Comparison of ENCODE assay signal across 22 cellular contexts in the genomic region with DNA sequence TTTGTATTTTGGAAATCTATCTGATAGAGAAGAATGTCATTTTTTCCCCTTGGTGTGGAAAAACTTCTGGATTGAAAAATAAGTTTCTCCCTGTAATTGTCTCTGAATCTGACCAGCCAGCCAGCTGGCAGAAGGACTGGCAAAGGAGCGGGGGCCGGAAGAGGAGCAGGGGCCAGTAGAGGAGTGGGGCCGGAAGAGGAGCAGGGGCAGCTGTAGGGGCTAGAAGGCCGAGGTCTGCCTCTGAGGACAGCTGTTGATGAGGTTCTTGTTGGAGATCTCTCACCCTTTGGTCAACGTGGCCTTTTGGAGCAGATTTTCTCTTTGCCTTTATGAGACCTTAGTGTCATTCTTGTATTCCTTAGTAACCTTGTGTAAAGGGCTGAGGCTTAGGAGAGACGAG.
DNase-seq lines count a peak whose midpoint lies in the region; ATAC-seq and TF ChIP-seq lines count a peak whose summit lies in the region.
"Had no signal": no experiment of that assay in that cellular context is flagged by ENCODE, and none has a peak within 500 bp of the region (broad histone marks: within the 10 kb centered on the region; RNA-seq: fewer than 3 reads in every experiment).

No MANE protein-coding gene starts in this region.

- H2BK15ac ChIP-seq in neuronal stem cell (ENCODE audit: low read length) = no peak overlapping the region

- no peak overlapping the region for H3K14ac ChIP-seq in neuronal stem cell (ENCODE audit: low read length)

- H2AFZ ChIP-seq in neuronal stem cell (ENCODE audit: low read length) = no peak overlapping the region

- no peak overlapping the region for H3K4me2 ChIP-seq in neuronal stem cell (ENCODE audit: insufficient read depth, low read length, poor library complexity, severe bottlenecking)

- H3K4me3 Mint-ChIP-seq in Calu3 (ENCODE audit: low read depth, unreplicated experiment) = no peak overlapping the region
- H3K4me3 Mint-ChIP-seq in activated T-helper 17 cell treated with anti-CD3 and anti-CD28 coated beads, Interleukin-2, amount 50 U/mL, for 72 hours = no peak overlapping the region
- H3K4me3 Mint-ChIP-seq: CD4-positive, alpha-beta memory T cell; mesothelial cell of epicardium had no signal

- ATAC-seq in activated T-helper 17 cell treated with anti-CD3 and anti-CD28 coated beads, Interleukin-2, amount 50 U/mL, for 72 hours (replicated peaks) = no peak
- ATAC-seq: naive thymus-derived CD8-positive, alpha-beta T cell had no signal

- H3K4me1 Mint-ChIP-seq in Calu3 (ENCODE audit: low read depth, unreplicated experiment) = peaks cover 31% of the 10 kb centered on the region
- peaks cover 30% of the 10 kb centered on the region for H3K4me1 Mint-ChIP-seq in activated T-helper 17 cell treated with anti-CD3 and anti-CD28 coated beads, Interleukin-2, amount 50 U/mL, for 72 hours

- TF ChIP-seq CTCF in Calu3 (IDR thresholded peaks at IDR 0.05; ENCODE audit: unreplicated experiment) (no peak), testis (IDR thresholded peaks at IDR 0.05) (no peak)

- H3K27me3 Mint-ChIP-seq in Calu3 (ENCODE audit: unreplicated experiment) = no peaks in the 10 kb centered on the region
- no peaks in the 10 kb centered on the region for H3K27me3 Mint-ChIP-seq in activated T-helper 17 cell treated with anti-CD3 and anti-CD28 coated beads, Interleukin-2, amount 50 U/mL, for 72 hours
- H3K27me3 Mint-ChIP-seq: CD4-positive, alpha-beta memory T cell; naive thymus-derived CD8-positive, alpha-beta T cell had no signal

- DNase-seq in DMS53 treated with DMSO at 0.1 percent for 48 hours (lab: John Stamatoyannopoulos, UW; ENCODE audit: unreplicated experiment) = peak; percentile 76
- peak; percentile 54 for DNase-seq in NCI-H146 treated with DMSO at 0.1 percent for 48 hours (lab: John Stamatoyannopoulos, UW; ENCODE audit: unreplicated experiment)
- DNase-seq in SHP77 (lab: John Stamatoyannopoulos, UW) = peak; percentile 78 to 88
- DNase-seq in neuronal stem cell (ENCODE audit: low spot score) = no peak
- no peak for DNase-seq in Calu3
- no peak for DNase-seq in testis
- DNase-seq in dedifferentiated amniotic fluid mesenchymal stem cell (ENCODE audit: extremely low spot score) = no peak
- DNase-seq: activated CD4-positive, alpha-beta T cell treated with anti-CD3 and anti-CD28 coated beads for 4 hours; activated gamma-delta T cell treated with Interleukin-2 at 50 U/mL for 16 hours; activated T-cell treated with anti-CD3 and anti-CD28 coated beads, Interleukin-2, amount 50 U/mL, for 1 hour; CD4-positive, alpha-beta memory T cell; GF-D8; glutamatergic neuron; islet precursor cell; KBM-7; NCI-H226; trophoblast cell had no signal

- no peak overlapping the region for H4K8ac ChIP-seq in neuronal stem cell (ENCODE audit: low read depth, low read length)

- H3K4me3 ChIP-seq in neuronal stem cell (ENCODE audit: low read length in 2 of 2) = no peak overlapping the region
- no peak overlapping the region for H3K4me3 ChIP-seq in testis

- peak overlapping the region; percentile 37 for H3K23ac ChIP-seq in neuronal stem cell (ENCODE audit: low read depth, low read length, poor library complexity)

- no TSS peak for BruUV-seq in Calu3 (replicated peaks; lab: Mats Ljungman, UMichigan)

- H3K4me1 ChIP-seq in neuronal stem cell (ENCODE audit: control insufficient read depth in 2 of 2, insufficient read depth in 1 of 2, low read depth in 1 of 2, low read length in 2 of 2) (peaks cover 2 to 7% of the 10 kb centered on the region in 2 donors), testis (peaks cover 34% of the 10 kb centered on the region)

- H3K27ac Mint-ChIP-seq in Calu3 (ENCODE audit: unreplicated experiment) = no peak overlapping the region
- no peak overlapping the region for H3K27ac Mint-ChIP-seq in activated T-helper 17 cell treated with anti-CD3 and anti-CD28 coated beads, Interleukin-2, amount 50 U/mL, for 72 hours
- H3K27ac Mint-ChIP-seq: mesothelial cell of epicardium had no signal

- H3K27me3 ChIP-seq in neuronal stem cell (ENCODE audit: control insufficient read depth in 3 of 3, insufficient read depth in 3 of 3, low read depth in 1 of 3, low read length in 3 of 3) = no peaks in the 10 kb centered on the region
- H3K27me3 ChIP-seq in testis = no peaks in the 10 kb centered on the region

- no peak for TF ChIP-seq POLR2A in testis (IDR thresholded peaks at IDR 0.05)

- H2BK5ac ChIP-seq in neuronal stem cell (ENCODE audit: low read length) = no peak overlapping the region

- intact Hi-C loops in Calu3 (cut with micrococcal nuclease; ENCODE audit: unreplicated experiment) = no loop called here
- intact Hi-C loops in testis (cut with DNase I; ENCODE audit: low total_unique reads) = no loop called here

- no peak overlapping the region for H2AK5ac ChIP-seq in neuronal stem cell (ENCODE audit: low read depth, low read length)

- CTCF ChIA-PET in Calu3 (lab: Charles Lee) = no interaction called here

- H3K9me3 Mint-ChIP-seq in Calu3 (ENCODE audit: low read depth, unreplicated experiment) = no peaks in the 10 kb centered on the region
- H3K9me3 Mint-ChIP-seq in activated T-helper 17 cell treated with anti-CD3 and anti-CD28 coated beads, Interleukin-2, amount 50 U/mL, for 72 hours = no peaks in the 10 kb centered on the region

- H3K18ac ChIP-seq in neuronal stem cell (ENCODE audit: low read length) = peak overlapping the region; percentile 63

- H3K27ac ChIP-seq in neuronal stem cell (replicated peaks; ENCODE audit: low read length) (no peak overlapping the region), testis (no peak overlapping the region)
- H3K27ac ChIP-seq: epithelial cell of prostate, VCaP had no signal

- H3K9me3 ChIP-seq in neuronal stem cell (replicated peaks in 1 of 2; ENCODE audit: control insufficient read depth in 2 of 2, insufficient read depth in 1 of 2, low read depth in 1 of 2, low read length in 2 of 2) (peaks cover 3 to 16% of the 10 kb centered on the region in 2 donors), testis (no peaks in the 10 kb centered on the region)

- no peak overlapping the region for H3K9ac ChIP-seq in neuronal stem cell (ENCODE audit: low read depth, low read length, poor library complexity)

- H2BK12ac ChIP-seq in neuronal stem cell (ENCODE audit: low read length) = no peak overlapping the region

- H2BK120ac ChIP-seq in neuronal stem cell (ENCODE audit: low read depth, low read length) = no peak overlapping the region

- H3K36me3 ChIP-seq in neuronal stem cell (replicated peaks in 1 of 2; ENCODE audit: control insufficient read depth in 2 of 2, insufficient read depth in 2 of 2, low read length in 2 of 2) = peaks cover 0 to 5% of the 10 kb centered on the region in 2 donors
- no peaks in the 10 kb centered on the region for H3K36me3 ChIP-seq in testis (ENCODE audit: low read depth, missing control alignments)

- H3K36me3 Mint-ChIP-seq in Calu3 (ENCODE audit: insufficient read depth, unreplicated experiment) = peaks cover 11% of the 10 kb centered on the region
- H3K36me3 Mint-ChIP-seq in activated T-helper 17 cell treated with anti-CD3 and anti-CD28 coated beads, Interleukin-2, amount 50 U/mL, for 72 hours (ENCODE audit: low read depth) = peaks cover 34% of the 10 kb centered on the region

- WGBS in neuronal stem cell (ENCODE audit: extremely low coverage in 2 of 2, insufficient read length in 2 of 2, insufficient replicate concordance in 1 of 2), 2 donors = no CpG with 5 or more reads among the region's 6 CpGs
- 85 to 91% methylated on average over 6 of the region's 6 CpGs for WGBS in testis, 2 donors

- H3K79me1 ChIP-seq in neuronal stem cell (ENCODE audit: low read depth, low read length) = no peaks in the 10 kb centered on the region

- H3K4ac ChIP-seq in neuronal stem cell (ENCODE audit: low read length) = no peak overlapping the region

- H4K91ac ChIP-seq in neuronal stem cell (ENCODE audit: low read depth, low read length, poor library complexity) = no peak overlapping the region

Comparison
In these comparisons a context has a peak if more than half of its experiments do, and no peak if none do; other contexts are left out.
1. DNase-seq: peak in DMS53 treated with DMSO at 0.1 percent for 48 hours (single experiment), NCI-H146 treated with DMSO at 0.1 percent for 48 hours (single experiment) and SHP77 (2 of 2); none in neuronal stem cell (single experiment), Calu3 (single experiment), testis (single experiment) and dedifferentiated amniotic fluid mesenchymal stem cell (single experiment).